ENCODE assay signal across 24 cellular contexts in genomic region chr17:65741690-65742089, GRCh38.
"Had no signal": no experiment of that assay in that cellular context is flagged by ENCODE, and none has a peak within 500 bp of the region (broad histone marks: within the 10 kb centered on the region; RNA-seq: fewer than 3 reads in every experiment).

No MANE protein-coding gene starts in this region.

- H3K36me3 ChIP-seq: ascending aorta, breast epithelium, esophagus squamous epithelium, right lobe of liver had no signal

- H3K9me3 Mint-ChIP-seq: activated B cell treated with CpG ODN at 0.5 μM for 24 hours; activated naive CD4-positive, alpha-beta T cell treated with anti-CD3 and anti-CD28 coated beads, Interleukin-2, amount 10 ng/mL, durations not matched to agents 7 days and 5 days; type B pancreatic cell had no signal

- H3K27me3 ChIP-seq: ascending aorta, breast epithelium, esophagus squamous epithelium, gastroesophageal sphincter, right lobe of liver had no signal

- H3K27me3 Mint-ChIP-seq: activated B cell treated with CpG ODN at 0.5 μM for 24 hours; activated CD4-positive, alpha-beta T cell treated with anti-CD3 and anti-CD28 coated beads for 36 hours; activated naive CD4-positive, alpha-beta T cell treated with anti-CD3 and anti-CD28 coated beads, Interleukin-2, amount 10 ng/mL, durations not matched to agents 7 days and 5 days; stimulated activated naive B cell treated with anti-CD40 and anti-IgM and Interleukin-4, amounts not matched to agents 10 μg/mL and 1 μg/mL and 100 μg/mL, for 72 hours; type B pancreatic cell had no signal

- H3K4me1 Mint-ChIP-seq: activated B cell treated with CpG ODN at 0.5 μM for 24 hours; stimulated activated naive B cell treated with anti-CD40 and anti-IgM and Interleukin-4, amounts not matched to agents 10 μg/mL and 1 μg/mL and 100 μg/mL, for 72 hours had no signal

- H3K9me3 ChIP-seq: ascending aorta, breast epithelium, right lobe of liver had no signal

- H3K27ac Mint-ChIP-seq: activated B cell treated with CpG ODN at 0.5 μM for 24 hours; activated naive CD4-positive, alpha-beta T cell treated with anti-CD3 and anti-CD28 coated beads, Interleukin-2, amount 10 ng/mL, durations not matched to agents 7 days and 5 days; stimulated activated naive B cell treated with anti-CD40 and anti-IgM and Interleukin-4, amounts not matched to agents 10 μg/mL and 1 μg/mL and 100 μg/mL, for 72 hours; T-helper 1 cell treated with Interleukin-12 subunit alpha and Interleukin-12 subunit beta and Interleukin-4 antibody, amounts not matched to agents 30 μg/mL and 1 μg/mL, for 36 hours; type B pancreatic cell had no signal

- H3K4me1 ChIP-seq: breast epithelium, right lobe of liver had no signal

- H3K27ac ChIP-seq: ascending aorta, breast epithelium, right lobe of liver had no signal

- DNase-seq: activated B cell treated with CpG ODN at 0.5 μM for 24 hours; activated CD4-positive, alpha-beta T cell treated with anti-CD3 and anti-CD28 coated beads for 36 hours; activated CD4-positive, alpha-beta T cell treated with anti-CD3 and anti-CD28 coated beads, Interleukin-2, amount 50 U/mL, for 4 hours; activated CD8-positive, alpha-beta memory T cell treated with anti-CD3 and anti-CD28 coated beads for 24 hours; activated CD8-positive, alpha-beta memory T cell treated with anti-CD3 and anti-CD28 coated beads, Interleukin-2, amount 50 U/mL, for 48 hours; activated effector memory CD4-positive, alpha-beta T cell treated with Interleukin-2 at 50 U/mL for 16 hours; activated naive CD4-positive, alpha-beta T cell treated with anti-CD3 and anti-CD28 coated beads, Interleukin-2, amount 10 ng/mL, durations not matched to agents 7 days and 5 days; activated T-cell treated with anti-CD3 and anti-CD28 coated beads, Interleukin-2, amount 50 U/mL, for 48 hours; esophagus squamous epithelium; head of caudate nucleus; hypothalamus; left cardiac atrium; nucleus accumbens; posterior cingulate gyrus; right lobe of liver; stimulated activated CD4-positive, alpha-beta T cell treated with anti-CD3 and anti-CD28 coated beads, Interleukin-2, amount 100 ng/mL, for 48 hours; stimulated activated CD8-positive, alpha-beta memory T cell treated with anti-CD3 and anti-CD28 coated beads, Interleukin-4, amount 100 ng/mL, for 48 hours; stimulated activated naive B cell treated with anti-CD40 and anti-IgM and Interleukin-4, amounts not matched to agents 10 μg/mL and 1 μg/mL and 100 μg/mL, for 72 hours had no signal

- H3K4me3 ChIP-seq: ascending aorta, breast epithelium, coronary artery, esophagus squamous epithelium, gastroesophageal sphincter, right lobe of liver had no signal

- H3K4me3 Mint-ChIP-seq: activated B cell treated with CpG ODN at 0.5 μM for 24 hours; activated CD4-positive, alpha-beta T cell treated with anti-CD3 and anti-CD28 coated beads for 36 hours; activated naive CD4-positive, alpha-beta T cell treated with anti-CD3 and anti-CD28 coated beads, Interleukin-2, amount 10 ng/mL, durations not matched to agents 7 days and 5 days; stimulated activated naive B cell treated with anti-CD40 and anti-IgM and Interleukin-4, amounts not matched to agents 10 μg/mL and 1 μg/mL and 100 μg/mL, for 72 hours; T-helper 1 cell treated with Interleukin-12 subunit alpha and Interleukin-12 subunit beta and Interleukin-4 antibody, amounts not matched to agents 30 μg/mL and 1 μg/mL, for 36 hours; type B pancreatic cell had no signal

- ATAC-seq: gastroesophageal sphincter; right lobe of liver; stimulated activated naive B cell treated with anti-CD40 and anti-IgM and Interleukin-4, amounts not matched to agents 10 μg/mL and 1 μg/mL and 100 μg/mL, for 72 hours had no signal

- H3K36me3 Mint-ChIP-seq: activated naive CD4-positive, alpha-beta T cell treated with anti-CD3 and anti-CD28 coated beads, Interleukin-2, amount 10 ng/mL, durations not matched to agents 7 days and 5 days; stimulated activated naive B cell treated with anti-CD40 and anti-IgM and Interleukin-4, amounts not matched to agents 10 μg/mL and 1 μg/mL and 100 μg/mL, for 72 hours; type B pancreatic cell had no signal
